1 cellular context compared by ENCODE assay signal in genomic region chr20:31679357-31680285, GRCh38.
TF ChIP-seq lines count a peak whose summit lies in the region.

No MANE protein-coding gene starts in this region.

TF ChIP-seq in GM23338, 12 proteins besides CTCF, POLR2A, EP300 and RAD21 (continued from another document):
- no peak for TF ChIP-seq ZNF462 (CRISPR knock-in tag; IDR thresholded peaks at IDR 0.05)
- no peak for TF ChIP-seq EZH2 (IDR thresholded peaks at IDR 0.05; ENCODE audit: low read depth, unreplicated experiment)
- no peak for TF ChIP-seq ZNF331 (CRISPR knock-in tag; IDR thresholded peaks at IDR 0.05; ENCODE audit: low read depth)
- TF ChIP-seq REST (IDR thresholded peaks at IDR 0.05; ENCODE audit: unreplicated experiment), result no peak
- TF ChIP-seq ZNF114 (CRISPR knock-in tag; IDR thresholded peaks at IDR 0.05), result no peak
- TF ChIP-seq JUNB (IDR thresholded peaks at IDR 0.05; ENCODE audit: unreplicated experiment), result no peak
- no peak for TF ChIP-seq EZH2phosphoT487 (IDR thresholded peaks at IDR 0.05; ENCODE audit: unreplicated experiment)
- no peak for TF ChIP-seq STAT1 (IDR thresholded peaks at IDR 0.05; ENCODE audit: unreplicated experiment)
